Comparison of ENCODE assay signal across 9 cellular contexts in the genomic region with DNA sequence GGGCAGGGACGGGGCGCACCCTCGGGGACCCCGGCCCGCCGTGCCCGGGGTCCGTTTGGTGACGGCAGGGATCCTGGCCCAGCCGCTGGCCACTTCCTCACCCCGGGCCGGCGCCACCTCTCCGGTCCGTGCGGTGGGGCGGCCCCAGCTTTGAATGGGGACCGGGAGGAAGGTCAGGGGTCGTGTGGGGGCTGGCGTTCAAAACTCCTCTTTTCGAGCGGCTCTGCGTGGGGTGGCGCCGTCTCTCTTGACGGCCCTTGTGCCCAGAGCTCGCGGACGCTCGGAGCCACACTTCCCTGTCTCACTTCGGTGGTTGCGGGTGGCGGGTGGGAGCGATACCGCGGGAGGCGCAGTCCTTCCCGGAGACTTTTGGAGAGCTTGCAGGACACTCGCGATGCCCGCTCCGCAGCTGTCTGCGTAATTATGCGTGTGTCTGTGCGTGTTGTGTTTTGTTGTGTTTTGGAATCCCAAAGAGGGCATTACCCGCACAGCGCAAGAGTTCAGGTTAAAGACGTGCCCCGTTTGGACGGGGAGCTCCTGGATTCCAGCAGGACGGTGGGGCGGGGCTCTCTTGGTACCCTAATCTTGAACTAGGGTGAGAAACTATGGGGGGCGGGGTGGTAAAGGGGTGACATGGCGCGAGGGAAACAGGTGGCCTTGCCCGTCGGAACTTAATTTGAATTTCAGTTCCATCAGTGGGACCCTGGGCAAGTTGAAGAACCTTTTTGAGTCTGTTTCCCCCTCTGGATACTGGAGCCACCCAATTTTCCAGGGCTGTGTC. TPM values are rescaled to one million over a fixed set of nuclear protein-coding genes. Genes with fewer than 3 reads are reported as not detected.
DNase-seq lines count a peak whose midpoint lies in the region; ATAC-seq and TF ChIP-seq lines count a peak whose summit lies in the region.
"Had no signal": no experiment of that assay in that cellular context is flagged by ENCODE, and none has a peak within 500 bp of the region (broad histone marks: within the 10 kb centered on the region; RNA-seq: fewer than 3 reads in every experiment).

No MANE protein-coding gene starts in this region.

- H3K9me3 Mint-ChIP-seq in activated naive CD4-positive, alpha-beta T cell treated with anti-CD3 and anti-CD28 coated beads, Interleukin-2, amount 10 ng/mL, durations not matched to agents 7 days and 5 days, result no peaks in the 10 kb centered on the region
- no peaks in the 10 kb centered on the region for H3K9me3 Mint-ChIP-seq in activated T-helper 17 cell treated with anti-CD3 and anti-CD28 coated beads, Interleukin-2, amount 50 U/mL, for 72 hours

- no peak for TF ChIP-seq CTCF in GM10248 (IDR thresholded peaks at IDR 0.05; ENCODE audit: control extremely low read depth, extremely low read depth, low read depth, missing control alignments)

- POLR2A ChIA-PET in GM10248 (lab: Yijun Ruan, JAX), result interaction anchor here (0.6 to 1.8 kb wide), 7 partner anchors 9 to 48 kb away, joined by 3 to 8 read pairs (median 5); no protein-coding TSS in a partner anchor

- H3K4me3 ChIP-seq in iPS DF 6.9 (ENCODE audit: low read length) (peak overlapping the region; percentile 70; the same call in 1 of the 2 replicates), skeletal muscle tissue (ENCODE audit: low read length in 3 of 3) (peak overlapping the region; percentile 61 to 64 (median 62))

- H3K9ac ChIP-seq in skeletal muscle tissue (ENCODE audit: low read depth in 1 of 3, low read length in 3 of 3), result peak overlapping the region; percentile 10 to 45 (median 14)

- H3K9me3 ChIP-seq in iPS DF 6.9 (ENCODE audit: control insufficient read depth, insufficient read depth, low read length) (no peaks in the 10 kb centered on the region), skeletal muscle tissue (ENCODE audit: control insufficient read depth in 3 of 3, low read length in 3 of 3) (no peaks in the 10 kb centered on the region)

- CTCF ChIA-PET in activated naive CD4-positive, alpha-beta T cell treated with anti-CD3 and anti-CD28 coated beads, Interleukin-2, amount 10 ng/mL, durations not matched to agents 7 days and 5 days (lab: Charles Lee), result interaction anchor here (0.9 to 1.9 kb wide), 3 partner anchors 9 to 94 kb away, joined by 3 to 15 read pairs (median 3); no protein-coding TSS in a partner anchor
- CTCF ChIA-PET in GM10248 (lab: Yijun Ruan, JAX), result interaction anchor here (0.9 to 3.7 kb wide), 13 partner anchors 9 to 94 kb away, joined by 3 to 11 read pairs (median 6); no protein-coding TSS in a partner anchor

- H3K4me3 Mint-ChIP-seq in activated naive CD4-positive, alpha-beta T cell treated with anti-CD3 and anti-CD28 coated beads, Interleukin-2, amount 10 ng/mL, durations not matched to agents 7 days and 5 days, result peak overlapping the region; percentile 68
- peak overlapping the region; percentile 76 for H3K4me3 Mint-ChIP-seq in activated T-helper 17 cell treated with anti-CD3 and anti-CD28 coated beads, Interleukin-2, amount 50 U/mL, for 72 hours

- H3K27me3 ChIP-seq in iPS DF 6.9 (ENCODE audit: control insufficient read depth, insufficient read depth, low read length) (peaks cover 17% of the 10 kb centered on the region), skeletal muscle tissue (ENCODE audit: control insufficient read depth in 3 of 3, insufficient read depth in 3 of 3, low read length in 3 of 3) (peaks cover 18 to 22% (median 21%) of the 10 kb centered on the region in 3 donors)

- H3K27ac ChIP-seq in iPS DF 6.9 (ENCODE audit: low read length) (no peak overlapping the region), skeletal muscle tissue (ENCODE audit: low read depth, low read length) (no peak overlapping the region)
- H3K27ac ChIP-seq: epithelial cell of prostate had no signal

- no CpG with 5 or more reads among the region's 57 CpGs for WGBS in iPS DF 6.9 (ENCODE audit: insufficient coverage, insufficient read length)

- DNase-seq in activated naive CD4-positive, alpha-beta T cell treated with anti-CD3 and anti-CD28 coated beads, Interleukin-2, amount 10 ng/mL, durations not matched to agents 7 days and 5 days, result peak; percentile 44
- DNase-seq in activated naive CD4-positive, alpha-beta T cell treated with anti-CD3 and anti-CD28 coated beads, Interleukin-2, amount 50 U/mL, for 16 hours, result no peak
- DNase-seq in iPS DF 6.9 (ENCODE audit: low read depth, low spot score), result no peak
- DNase-seq in NCI-H146 treated with DMSO at 0.1 percent for 48 hours (lab: John Stamatoyannopoulos, UW; ENCODE audit: unreplicated experiment), result no peak
- DNase-seq in GM10248 (ENCODE audit: extremely low spot score), result no peak

- H3K27ac Mint-ChIP-seq in activated naive CD4-positive, alpha-beta T cell treated with anti-CD3 and anti-CD28 coated beads, Interleukin-2, amount 10 ng/mL, durations not matched to agents 7 days and 5 days, result no peak overlapping the region
- H3K27ac Mint-ChIP-seq in activated T-helper 17 cell treated with anti-CD3 and anti-CD28 coated beads, Interleukin-2, amount 50 U/mL, for 72 hours, result no peak overlapping the region

- H3K36me3 ChIP-seq in iPS DF 6.9 (ENCODE audit: control insufficient read depth, insufficient read depth, low read length), result no peaks in the 10 kb centered on the region
- H3K36me3 ChIP-seq in skeletal muscle tissue (ENCODE audit: control insufficient read depth in 3 of 3, insufficient read depth in 3 of 3, low read length in 3 of 3), result no peaks in the 10 kb centered on the region

- peaks cover 88% of the 10 kb centered on the region for H3K27me3 Mint-ChIP-seq in activated naive CD4-positive, alpha-beta T cell treated with anti-CD3 and anti-CD28 coated beads, Interleukin-2, amount 10 ng/mL, durations not matched to agents 7 days and 5 days
- H3K27me3 Mint-ChIP-seq in activated T-helper 17 cell treated with anti-CD3 and anti-CD28 coated beads, Interleukin-2, amount 50 U/mL, for 72 hours, result peaks cover 23% of the 10 kb centered on the region

- ATAC-seq in HG03432 (IDR thresholded peaks at IDR 0.05; ENCODE audit: unreplicated experiment), result peak; percentile 19
- peak; percentile 24 for ATAC-seq in activated T-helper 17 cell treated with anti-CD3 and anti-CD28 coated beads, Interleukin-2, amount 50 U/mL, for 72 hours (replicated peaks)

- H3K36me3 Mint-ChIP-seq in activated naive CD4-positive, alpha-beta T cell treated with anti-CD3 and anti-CD28 coated beads, Interleukin-2, amount 10 ng/mL, durations not matched to agents 7 days and 5 days, result no peaks in the 10 kb centered on the region
- no peaks in the 10 kb centered on the region for H3K36me3 Mint-ChIP-seq in activated T-helper 17 cell treated with anti-CD3 and anti-CD28 coated beads, Interleukin-2, amount 50 U/mL, for 72 hours (ENCODE audit: low read depth)

- peaks cover 10% of the 10 kb centered on the region for H3K4me1 Mint-ChIP-seq in activated naive CD4-positive, alpha-beta T cell treated with anti-CD3 and anti-CD28 coated beads, Interleukin-2, amount 10 ng/mL, durations not matched to agents 7 days and 5 days
- peaks cover 4% of the 10 kb centered on the region for H3K4me1 Mint-ChIP-seq in activated T-helper 17 cell treated with anti-CD3 and anti-CD28 coated beads, Interleukin-2, amount 50 U/mL, for 72 hours

- H3K4me1 ChIP-seq in iPS DF 6.9 (ENCODE audit: control insufficient read depth, insufficient read depth, low read length) (no peaks in the 10 kb centered on the region), skeletal muscle tissue (ENCODE audit: control insufficient read depth in 3 of 3, insufficient read depth in 3 of 3, low read length in 3 of 3) (peaks cover 3 to 8% (median 4%) of the 10 kb centered on the region in 3 donors)

RNA-seq across cellular contexts. Expression of gene PLCG2, which starts 0.6 kb away (rescaled TPM):
- 10 to 100 TPM in 1 of 2 donors, 1 to 10 TPM in 1; 6.6 to 11.0 TPM for total RNA-seq in activated T-helper 17 cell treated with anti-CD3 and anti-CD28 coated beads, Interleukin-2, amount 50 U/mL, for 72 hours
- total RNA-seq in skeletal muscle tissue, result 8.4 TPM
